8 cellular contexts compared by ENCODE assay signal in the genomic region with DNA sequence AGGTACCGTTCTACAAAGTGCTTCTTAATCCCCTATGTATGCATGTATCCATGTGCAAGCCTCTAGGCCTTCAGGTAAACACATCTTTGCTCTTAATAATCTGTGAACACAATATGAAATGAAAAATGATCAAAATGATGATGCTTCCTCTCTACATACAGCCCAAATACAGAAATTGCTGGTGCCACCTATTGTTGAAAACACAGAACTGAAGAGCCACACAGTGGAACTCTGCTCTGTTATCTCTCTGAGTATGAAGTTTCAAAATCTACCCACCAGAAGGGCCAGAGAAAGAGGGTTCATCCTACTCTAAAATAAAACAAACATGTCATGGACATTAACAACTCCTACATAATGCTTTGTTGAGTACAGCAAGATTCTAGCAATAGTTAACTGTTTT.
A peak's percentile ranks its signal among the peaks of the same experiment; 100 is the strongest.
DNase-seq lines count a peak whose midpoint lies in the region; ATAC-seq and TF ChIP-seq lines count a peak whose summit lies in the region.

No MANE protein-coding gene starts in this region.

- H3K9me3 ChIP-seq in left lung, result no peaks in the 10 kb centered on the region

- H3K27ac ChIP-seq in GM23338 (ENCODE audit: low read depth) (no peak overlapping the region), left lung (no peak overlapping the region)

- H3K4me3 Mint-ChIP-seq in GM23338, result no peak overlapping the region
- no peak overlapping the region for H3K4me3 Mint-ChIP-seq in T-cell

- H3K27ac Mint-ChIP-seq in GM23338 (no peak overlapping the region), T-cell (no peak overlapping the region)

- H3K4me3 ChIP-seq in GM23338 (no peak overlapping the region), left lung (no peak overlapping the region)

- TF ChIP-seq CTCF in GM23338 (conservative IDR thresholded peaks at IDR 0.05; ENCODE audit: low read depth in 2 of 2) (peak; percentile 47 to 59), left lung (IDR thresholded peaks at IDR 0.05) (peak; percentile 13 to 50)

- H4K20me1 ChIP-seq in GM23338 (replicated peaks; ENCODE audit: insufficient read depth), result no peaks in the 10 kb centered on the region

- POLR2A ChIA-PET in T-cell (lab: Charles Lee), result no interaction called here

- H3K9me2 ChIP-seq in GM23338 (ENCODE audit: insufficient read depth), result no peaks in the 10 kb centered on the region

- intact Hi-C loops in left lung (cut with DNase I), result no loop called here

- H3K36me3 Mint-ChIP-seq in GM23338 (ENCODE audit: low read depth), result no peaks in the 10 kb centered on the region
- H3K36me3 Mint-ChIP-seq in T-cell, result no peaks in the 10 kb centered on the region

- H3K4me2 ChIP-seq in GM23338, result no peak overlapping the region

- H3K36me3 ChIP-seq in GM23338 (ENCODE audit: insufficient read depth) (no peaks in the 10 kb centered on the region), left lung (no peaks in the 10 kb centered on the region)

- peak; percentile 75 for ATAC-seq in GM23338
- peak; percentile 81 for ATAC-seq in left lung
- no peak for ATAC-seq in GM19328 (IDR thresholded peaks at IDR 0.05; ENCODE audit: unreplicated experiment)
- no peak for ATAC-seq in T-cell (replicated peaks in 1 of 4)

- H2AFZ ChIP-seq in GM23338, result no peak overlapping the region

- H3K9me3 Mint-ChIP-seq in GM23338 (no peaks in the 10 kb centered on the region), T-cell (no peaks in the 10 kb centered on the region)

- no peaks in the 10 kb centered on the region for H3K4me1 ChIP-seq in GM23338 (ENCODE audit: insufficient read depth)
- H3K4me1 ChIP-seq in left lung, result no peaks in the 10 kb centered on the region

- H3F3A ChIP-seq in GM23338 (replicated peaks; ENCODE audit: low read depth), result no peaks in the 10 kb centered on the region

- no peaks in the 10 kb centered on the region for H3K79me2 ChIP-seq in GM23338 (replicated peaks; ENCODE audit: insufficient read depth)

- DNase-seq in Ammon's horn (ENCODE audit: low spot score) (peak; percentile 42), GM23338 (ENCODE audit: low spot score) (peak; percentile 19), amniotic stem cell (lab: John Stamatoyannopoulos, UW) (peak; percentile 9), left lung (no peak), NCI-H524 treated with DMSO at 0.1 percent for 48 hours (lab: John Stamatoyannopoulos, UW) (no peak), NCI-H1048 (lab: John Stamatoyannopoulos, UW) (no peak), T-cell (no peak)

- H3K27me3 ChIP-seq in GM23338 (ENCODE audit: insufficient read depth) (no peaks in the 10 kb centered on the region), left lung (no peaks in the 10 kb centered on the region)

- peaks cover 2% of the 10 kb centered on the region for H3K27me3 Mint-ChIP-seq in GM23338 (ENCODE audit: insufficient read depth, low read depth, poor library complexity)
- H3K27me3 Mint-ChIP-seq in T-cell, result peaks cover 9 to 10% of the 10 kb centered on the region in 2 donors

- CTCF ChIA-PET in T-cell (lab: Charles Lee), result no interaction called here

- peaks cover 8% of the 10 kb centered on the region; the same call in 2 of the 3 replicates for H3K4me1 Mint-ChIP-seq in GM23338
- peaks cover 0 to 13% (median 2%) of the 10 kb centered on the region in 3 donors for H3K4me1 Mint-ChIP-seq in T-cell

TF ChIP-seq in GM23338, 12 proteins besides CTCF, POLR2A, EP300 and RAD21:
- TF ChIP-seq POLR2AphosphoS5 (IDR thresholded peaks at IDR 0.05; ENCODE audit: low read depth) (no peak), ZNF331 (CRISPR knock-in tag; IDR thresholded peaks at IDR 0.05; ENCODE audit: low read depth) (no peak), EZH2 (IDR thresholded peaks at IDR 0.05; ENCODE audit: low read depth, unreplicated experiment) (no peak), ZNF462 (CRISPR knock-in tag; IDR thresholded peaks at IDR 0.05) (no peak), CREB1 (CRISPR knock-in tag; IDR thresholded peaks at IDR 0.05; ENCODE audit: low read depth) (no peak), NANOG (IDR thresholded peaks at IDR 0.05; ENCODE audit: borderline replicate concordance) (no peak)
- TF ChIP-seq, protein P1, sequence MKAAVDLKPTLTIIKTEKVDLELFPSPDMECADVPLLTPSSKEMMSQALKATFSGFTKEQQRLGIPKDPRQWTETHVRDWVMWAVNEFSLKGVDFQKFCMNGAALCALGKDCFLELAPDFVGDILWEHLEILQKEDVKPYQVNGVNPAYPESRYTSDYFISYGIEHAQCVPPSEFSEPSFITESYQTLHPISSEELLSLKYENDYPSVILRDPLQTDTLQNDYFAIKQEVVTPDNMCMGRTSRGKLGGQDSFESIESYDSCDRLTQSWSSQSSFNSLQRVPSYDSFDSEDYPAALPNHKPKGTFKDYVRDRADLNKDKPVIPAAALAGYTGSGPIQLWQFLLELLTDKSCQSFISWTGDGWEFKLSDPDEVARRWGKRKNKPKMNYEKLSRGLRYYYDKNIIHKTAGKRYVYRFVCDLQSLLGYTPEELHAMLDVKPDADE (IDR thresholded peaks at IDR 0.05), result no peak

Comparison
In these comparisons a context has a peak if more than half of its experiments do, and no peak if none do; other contexts are left out.
1. DNase-seq: peak in Ammon's horn (single experiment), GM23338 (single experiment) and amniotic stem cell (single experiment); none in left lung (0 of 2), NCI-H524 treated with DMSO at 0.1 percent for 48 hours (single experiment), NCI-H1048 (single experiment) and T-cell (0 of 34).
2. ATAC-seq: peak in GM23338 (single experiment) and left lung (single experiment); none in GM19328 (single experiment) and T-cell (0 of 4).